In the genomic region with DNA sequence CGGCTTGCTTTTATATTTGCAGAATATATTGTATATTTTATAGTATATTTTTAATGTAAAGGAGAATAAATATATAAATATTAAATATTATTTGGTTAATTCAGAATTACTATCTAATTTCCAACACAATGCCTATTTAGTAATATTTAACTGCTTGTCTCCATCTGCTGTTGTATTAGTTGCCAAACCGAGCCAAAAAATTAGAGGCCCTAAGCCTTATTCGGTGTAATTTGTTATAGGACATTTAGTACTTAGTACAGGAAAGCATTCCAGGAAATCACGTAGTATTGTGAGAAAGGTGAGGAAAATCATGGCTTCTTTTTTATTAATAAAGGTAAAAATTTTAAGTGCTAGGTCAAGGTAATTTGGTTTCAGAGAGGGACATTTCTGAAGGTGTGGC, we compare ENCODE assay signal across 8 cellular contexts.
"Had no signal": no experiment of that assay in that cellular context is flagged by ENCODE, and none has a peak within 500 bp of the region (broad histone marks: within the 10 kb centered on the region; RNA-seq: fewer than 3 reads in every experiment).

No MANE protein-coding gene starts in this region.

- H3K4me3 Mint-ChIP-seq: GM23338 had no signal

- DNase-seq: H9, HCEC 1CT, IMR-90 had no signal

- H3K4me2 ChIP-seq: GM23338 had no signal

- ATAC-seq: GM23338, K562 had no signal

- FAIRE-seq: H1, H54, HTR-8/SVneo, K562 had no signal

- H3K9me3 Mint-ChIP-seq: GM23338, H9 had no signal

- H3K27ac Mint-ChIP-seq: GM23338 had no signal

- H3K4me3 ChIP-seq: GM23338, K562 had no signal
